ENCODE assay signal across 23 cellular contexts in the genomic region with DNA sequence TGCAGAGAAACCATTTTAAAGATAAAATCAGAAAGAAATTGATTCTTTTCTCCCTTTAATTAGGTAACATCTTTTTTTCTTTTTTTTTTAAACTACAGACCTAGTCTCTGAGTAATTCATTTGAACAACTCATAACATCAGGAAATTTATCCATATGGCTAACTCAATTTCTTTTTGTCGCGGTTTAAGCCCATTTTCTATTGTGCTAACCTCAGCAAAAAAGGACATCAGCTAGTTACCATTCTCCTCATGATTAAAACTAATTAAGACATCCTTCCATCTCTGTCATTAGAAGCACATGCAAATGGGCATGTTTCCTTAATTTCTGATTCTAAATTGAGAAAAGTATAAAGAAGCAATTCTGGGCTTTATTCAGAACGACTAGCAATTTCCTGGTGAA.
"Had no signal": no experiment of that assay in that cellular context is flagged by ENCODE, and none has a peak within 500 bp of the region (broad histone marks: within the 10 kb centered on the region; RNA-seq: fewer than 3 reads in every experiment).

No MANE protein-coding gene starts in this region.

- H3K4me1 ChIP-seq: SJSA1 had no signal

- H3K9ac ChIP-seq: KMS-11 had no signal

- FAIRE-seq: HTR-8/SVneo, RCC 7860 had no signal

- H3K4me3 ChIP-seq: SJSA1, SK-N-MC had no signal

- H3K9me3 ChIP-seq: SJSA1 had no signal

- DNase-seq: Kasumi-1, MM.1S, NCI-H1092 treated with DMSO at 0.1 percent for 48 hours, NCI-H1436, NCI-H187, NCI-H2029, NCI-H2081 treated with DMSO at 0.1 percent for 48 hours, NCI-H2171, NCI-H226, NCI-H446 treated with DMSO at 0.1 percent for 48 hours, NCI-H510A treated with DMSO at 0.1 percent for 48 hours, NCI-H526 treated with DMSO at 0.1 percent for 48 hours, NCI-H748 treated with DMSO at 0.1 percent for 48 hours, Right ventricle myocardium superior, RPMI8226, SIG-M5, SW 1271 had no signal

- H3K27me3 ChIP-seq: SJSA1 had no signal

- H3K27ac ChIP-seq: HL-60, KMS-11, SJSA1, SK-N-MC had no signal

- H3K36me3 ChIP-seq: SJSA1 had no signal

- H3K4me2 ChIP-seq: KMS-11 had no signal
